6 cellular contexts compared by ENCODE assay signal in the genomic region with DNA sequence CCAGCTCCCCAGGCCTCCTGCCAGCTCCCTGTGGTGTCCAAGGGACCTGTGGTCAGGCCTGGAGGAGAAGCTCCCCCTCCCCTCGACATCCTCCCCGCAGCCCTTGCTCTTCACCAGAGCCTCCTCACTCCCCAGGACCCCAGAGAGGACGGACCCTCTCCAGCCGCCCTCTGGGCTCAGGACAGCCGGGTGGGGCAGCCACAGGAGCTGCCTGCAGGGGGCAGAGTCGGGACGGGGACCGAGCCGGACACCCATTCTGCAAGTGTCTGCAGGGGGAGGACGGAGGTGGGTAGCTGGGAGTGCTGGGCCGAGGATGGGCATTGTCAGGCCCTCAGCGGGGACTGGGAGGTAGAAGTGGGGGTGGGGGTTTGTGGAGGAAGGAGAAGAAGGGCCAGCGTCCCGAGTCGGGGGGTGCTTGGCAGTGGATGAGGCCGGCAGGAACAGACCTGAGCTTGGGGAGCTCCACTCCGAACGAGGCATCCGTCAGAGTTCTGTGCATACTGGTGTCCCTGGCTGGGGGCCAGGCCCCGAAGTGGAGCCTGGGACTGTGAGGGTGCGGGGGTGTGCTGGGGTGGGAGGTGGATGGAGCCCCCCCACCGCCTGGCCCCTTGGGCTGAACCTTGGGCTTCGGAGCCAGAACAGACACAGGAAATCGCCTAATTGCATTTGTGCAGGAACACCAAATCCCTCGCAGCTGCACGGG. TPM values are rescaled to one million over a fixed set of nuclear protein-coding genes. Genes with fewer than 3 reads are reported as not detected.
DNase-seq lines count a peak whose midpoint lies in the region; ATAC-seq and TF ChIP-seq lines count a peak whose summit lies in the region.

No MANE protein-coding gene starts in this region.

- no peak for TF ChIP-seq POLR2A in ovary (IDR thresholded peaks at IDR 0.05)

- H3K27me3 ChIP-seq in ovary, result no peaks in the 10 kb centered on the region

- no peaks in the 10 kb centered on the region for H3K36me3 ChIP-seq in ovary

- H3K4me1 ChIP-seq in ovary (ENCODE audit: insufficient read depth), result peaks cover 2% of the 10 kb centered on the region

- peak in 1 of 3 donors; percentile 14 for TF ChIP-seq CTCF in ovary (IDR thresholded peaks at IDR 0.05)
- no peak for TF ChIP-seq CTCF in omental fat pad (IDR thresholded peaks at IDR 0.05)

- TF ChIP-seq EP300 in ovary (IDR thresholded peaks at IDR 0.05), result no peak

- DNase-seq in HuH-7.5 (ENCODE audit: low spot score) (peak; percentile 93), brain pericyte (ENCODE audit: low read depth, low spot score) (peak; percentile 76), ovary (peak; percentile 47 to 86 (median 61)), omental fat pad (ENCODE audit: low spot score) (no peak), CD1c-positive myeloid dendritic cell (ENCODE audit: extremely low spot score) (no peak)

- 18 to 25% (median 24%) methylated on average over 25 to 26 of the region's 26 CpGs for WGBS in ovary, 3 donors

- intact Hi-C loops in ovary (cut with DNase I), result no loop called here

- H3K4me3 ChIP-seq in ovary, result no peak overlapping the region

- no peak for ATAC-seq in HG03460 (IDR thresholded peaks at IDR 0.05; ENCODE audit: unreplicated experiment)
- no peak for ATAC-seq in omental fat pad (ENCODE audit: low FRiP score)

- H3K27ac ChIP-seq in ovary, result no peak overlapping the region

- H3K9me3 ChIP-seq in ovary, result no peaks in the 10 kb centered on the region

RNA-seq across cellular contexts. Expression of a gene that starts 15.2 kb away (rescaled TPM):
- total RNA-seq in ovary (not detected), omental fat pad (not detected)
- polyA plus RNA-seq in ovary, result under 1 TPM in 1 of 2 donors, not detected in 1; 0.01 TPM

RNA-seq across cellular contexts. Expression of a gene that starts 23.6 kb away (rescaled TPM):
- total RNA-seq in ovary (10 to 100 TPM in 3 of 7 donors, 1 to 10 TPM in 4; 3.5 to 14.8 (median 9.0) TPM), omental fat pad (10 to 100 TPM; 12.1 to 71.2 (median 49.8) TPM)
- 10 to 100 TPM in 1 of 2 donors, 1 to 10 TPM in 1; 6.0 to 22.0 TPM for polyA plus RNA-seq in ovary

RNA-seq across cellular contexts. Expression of a gene that starts 37.7 kb away (rescaled TPM):
- 1 to 10 TPM in 1 of 7 donors, under 1 TPM in 2, not detected in 4; 0.61 to 1.2 (median 0.70) TPM for total RNA-seq in ovary
- polyA plus RNA-seq in ovary, result under 1 TPM in 1 of 2 donors, not detected in 1; 0.41 TPM
- total RNA-seq in omental fat pad, result 1 to 10 TPM in 3 of 4 donors, not detected in 1; 1.4 to 3.7 (median 2.4) TPM

RNA-seq across cellular contexts. Expression of a gene that starts 41.7 kb away (rescaled TPM):
- total RNA-seq in ovary (1 to 10 TPM in 1 of 7 donors, under 1 TPM in 1, not detected in 5; 0.24 to 2.4 TPM), omental fat pad (not detected)
- not detected for polyA plus RNA-seq in ovary

RNA-seq across cellular contexts. Expression of a gene that starts 43.0 kb away (rescaled TPM):
- 1 to 10 TPM in 4 of 7 donors, not detected in 3; 1.4 to 5.7 (median 2.0) TPM for total RNA-seq in ovary
- polyA plus RNA-seq in ovary, result 1 to 10 TPM in 1 of 2 donors, under 1 TPM in 1; 0.22 to 9.0 TPM
- 10 to 100 TPM in 3 of 4 donors, 1 to 10 TPM in 1; 4.6 to 21.3 (median 14.4) TPM for total RNA-seq in omental fat pad

Comparison
In these comparisons a context has a peak if more than half of its experiments do, and no peak if none do; other contexts are left out.
1. DNase-seq: peak in HuH-7.5 (single experiment), brain pericyte (single experiment) and ovary (5 of 5); none in omental fat pad (single experiment) and CD1c-positive myeloid dendritic cell (single experiment).